9 cellular contexts compared by ENCODE assay signal in the genomic region with DNA sequence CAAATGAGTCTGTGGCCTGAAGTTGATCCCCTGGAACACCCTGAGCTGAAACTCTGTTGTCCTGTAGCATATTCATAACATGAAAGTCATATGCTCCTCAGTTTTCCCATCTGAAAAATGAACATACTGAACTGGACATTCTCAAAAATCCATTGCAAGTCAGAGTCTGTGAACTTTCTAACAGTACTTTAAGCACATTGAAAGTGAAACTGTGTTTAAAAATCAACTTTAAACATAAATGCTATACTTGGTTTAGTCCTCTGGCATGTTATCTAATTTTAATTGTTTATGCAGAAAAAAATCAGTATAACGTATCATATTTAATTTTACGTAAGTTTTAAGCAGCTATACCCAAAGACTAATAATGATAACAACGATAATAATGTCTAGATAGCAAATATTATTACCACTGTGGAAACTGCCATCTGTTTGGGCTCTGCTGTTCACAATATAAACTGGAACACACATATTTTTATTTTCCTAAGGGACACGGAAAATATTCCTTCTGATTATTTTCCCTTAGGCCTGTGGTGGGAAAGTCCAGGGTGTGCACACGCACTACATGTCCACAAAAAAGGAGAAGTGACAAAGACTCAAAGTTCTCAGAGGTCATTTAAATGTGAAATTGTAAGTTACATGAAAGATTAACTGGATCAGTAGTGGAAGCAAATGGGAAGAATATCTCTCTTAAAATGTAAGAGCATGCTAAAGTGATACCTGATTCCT. TPM values are rescaled to one million over a fixed set of nuclear protein-coding genes. Genes with fewer than 3 reads are reported as not detected.
DNase-seq lines count a peak whose midpoint lies in the region; ATAC-seq and TF ChIP-seq lines count a peak whose summit lies in the region.
"Had no signal": no experiment of that assay in that cellular context is flagged by ENCODE, and none has a peak within 500 bp of the region (broad histone marks: within the 10 kb centered on the region; RNA-seq: fewer than 3 reads in every experiment).

No MANE protein-coding gene starts in this region.

- peak overlapping the region; percentile 37 for H3K4me3 ChIP-seq in muscle layer of duodenum (ENCODE audit: low read depth in 1 of 2, low read length in 2 of 2)
- peak overlapping the region; percentile 3 to 14 for H3K4me3 ChIP-seq in tibial artery
- H3K4me3 ChIP-seq in WERI-Rb-1 (ENCODE audit: low read depth, low read length) = no peak overlapping the region

- H3K4me1 ChIP-seq in muscle layer of duodenum (ENCODE audit: control insufficient read depth in 1 of 2, insufficient read depth in 2 of 2, low read length in 2 of 2) (peaks cover 0 to 22% of the 10 kb centered on the region in 2 donors), tibial artery (peaks cover 0 to 69% (median 32%) of the 10 kb centered on the region in 4 donors)

- ATAC-seq in HG02884 (IDR thresholded peaks at IDR 0.05; ENCODE audit: unreplicated experiment) = no peak

- H3K9me3 ChIP-seq in muscle layer of duodenum (ENCODE audit: control insufficient read depth in 1 of 2, low read length in 2 of 2) (no peaks in the 10 kb centered on the region), tibial artery (no peaks in the 10 kb centered on the region), WERI-Rb-1 (ENCODE audit: severe bottlenecking) (no peaks in the 10 kb centered on the region)

- H3K27me3 ChIP-seq in muscle layer of duodenum (ENCODE audit: low read depth, low read length) = no peaks in the 10 kb centered on the region
- H3K27me3 ChIP-seq in tibial artery = no peaks in the 10 kb centered on the region
- no peaks in the 10 kb centered on the region for H3K27me3 ChIP-seq in WERI-Rb-1 (ENCODE audit: insufficient read depth, low read depth, severe bottlenecking)

- peak overlapping the region; percentile 35 for H3K27ac ChIP-seq in muscle layer of duodenum (ENCODE audit: low read length)
- H3K27ac ChIP-seq in tibial artery = peak overlapping the region; percentile 74 to 81
- H3K27ac ChIP-seq in WERI-Rb-1 = no peak overlapping the region

- TF ChIP-seq CTCF in tibial artery (IDR thresholded peaks at IDR 0.05) = no peak
- TF ChIP-seq CTCF in WERI-Rb-1 (IDR thresholded peaks at IDR 0.05; ENCODE audit: low read depth, low read length) = no peak

- DNase-seq in MV-4-11 (lab: John Stamatoyannopoulos, UW) (peak; percentile 25), dermis blood vessel endothelial cell (peak; percentile 9), tibial artery (no peak), WERI-Rb-1 (no peak), COLO668 (lab: John Stamatoyannopoulos, UW; ENCODE audit: unreplicated experiment) (no peak)
- DNase-seq: NCI-H2029 treated with DMSO at 0.1 percent for 48 hours; stimulated activated CD8-positive, alpha-beta memory T cell treated with anti-CD3 and anti-CD28 coated beads, Interleukin-4, amount 100 ng/mL, for 48 hours had no signal

- H3K36me3 ChIP-seq in muscle layer of duodenum (ENCODE audit: control insufficient read depth in 1 of 2, insufficient read depth in 2 of 2, low read length in 2 of 2) (no peaks in the 10 kb centered on the region), tibial artery (no peaks in the 10 kb centered on the region), WERI-Rb-1 (peaks cover 49% of the 10 kb centered on the region)

- intact Hi-C loops in tibial artery (cut with DNase I; ENCODE audit: low total_unique reads) = no loop called here

RNA-seq across cellular contexts. Expression of a gene that starts 56.1 kb away (rescaled TPM):
- 1.5 and 1.8 TPM in 2 replicates for total RNA-seq in dermis blood vessel endothelial cell

Comparison
In these comparisons a context has a peak if more than half of its experiments do, and no peak if none do; other contexts are left out.
1. DNase-seq: peak in MV-4-11 (single experiment) and dermis blood vessel endothelial cell (single experiment); none in tibial artery (0 of 2), WERI-Rb-1 (single experiment) and COLO668 (single experiment).